In the genomic region with DNA sequence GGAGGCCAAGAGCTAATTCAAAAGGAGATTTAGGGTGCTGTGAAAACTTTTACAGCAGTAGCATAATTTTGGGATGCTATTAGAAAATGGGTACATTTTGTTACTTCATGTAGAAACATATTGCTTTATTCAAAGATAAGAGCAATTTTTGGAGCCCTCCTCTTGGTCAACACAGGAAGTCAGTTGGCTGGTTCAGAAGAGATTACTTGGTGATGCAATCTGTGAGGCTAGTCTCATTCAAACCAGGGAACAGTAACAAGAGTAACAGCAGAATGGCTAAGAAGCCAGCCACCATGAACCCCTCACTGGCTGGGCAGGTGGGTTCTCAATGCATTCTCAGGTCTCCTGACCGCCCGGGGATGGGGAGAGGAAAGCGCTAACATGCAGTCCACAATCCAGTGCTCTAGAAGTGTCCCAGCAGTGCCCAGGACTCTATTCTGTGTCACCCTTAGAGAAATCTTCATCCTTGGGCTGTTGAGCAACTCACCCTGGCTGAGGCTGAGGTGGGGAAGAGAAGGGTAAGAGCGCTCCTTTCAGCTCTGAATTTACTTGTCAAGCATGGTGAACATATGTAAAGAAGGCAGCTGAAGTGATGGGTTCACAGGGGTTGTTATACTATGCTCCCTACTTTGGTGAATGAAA, we compare ENCODE assay signal across 24 cellular contexts.
A peak's percentile ranks its signal among the peaks of the same experiment; 100 is the strongest.
DNase-seq lines count a peak whose midpoint lies in the region; ATAC-seq and TF ChIP-seq lines count a peak whose summit lies in the region.
"Had no signal": no experiment of that assay in that cellular context is flagged by ENCODE, and none has a peak within 500 bp of the region (broad histone marks: within the 10 kb centered on the region; RNA-seq: fewer than 3 reads in every experiment).

No MANE protein-coding gene starts in this region.

- no peak for TF ChIP-seq POLR2A in spleen (IDR thresholded peaks at IDR 0.05)

- no peaks in the 10 kb centered on the region for H3K27me3 ChIP-seq in tibial artery
- H3K27me3 ChIP-seq in spleen (replicated peaks in 1 of 7), result no peaks in the 10 kb centered on the region
- H3K27me3 ChIP-seq: esophagus muscularis mucosa, neutrophil, upper lobe of left lung had no signal

- TF ChIP-seq CTCF in fibroblast of pulmonary artery (IDR thresholded peaks at IDR 0.05; ENCODE audit: low read length, missing control alignments) (no peak), tibial artery (IDR thresholded peaks at IDR 0.05) (no peak), spleen (IDR thresholded peaks at IDR 0.05 in 8 of 11, conservative IDR thresholded peaks at IDR 0.05 in 3 of 11) (no peak)

- ATAC-seq in Right ventricle myocardium inferior (peak; percentile 88), HG03095 (IDR thresholded peaks at IDR 0.05; ENCODE audit: unreplicated experiment) (no peak)
- ATAC-seq: psoas muscle, T-cell had no signal

- 58 to 90% (median 78%) methylated on average over 4 of the region's 4 CpGs for WGBS in spleen, 5 donors

- H3K36me3 ChIP-seq in tibial artery (no peaks in the 10 kb centered on the region), spleen (no peaks in the 10 kb centered on the region)
- H3K36me3 ChIP-seq: esophagus muscularis mucosa, neutrophil, upper lobe of left lung had no signal

- no peak overlapping the region for H3K27ac ChIP-seq in tibial artery
- no peak overlapping the region for H3K27ac ChIP-seq in spleen
- H3K27ac ChIP-seq: esophagus muscularis mucosa, neutrophil, psoas muscle, upper lobe of left lung had no signal

- DNase-seq in Right ventricle myocardium inferior (ENCODE audit: missing footprints) (no peak), cardiac septum (ENCODE audit: low spot score) (no peak), OCI-M1 (lab: John Stamatoyannopoulos, UW) (peak; percentile 23), fibroblast of pulmonary artery (ENCODE audit: low read depth) (peak; percentile 38), tibial artery (peak; percentile 22 to 66), spleen (no peak)
- no peak for DNase-seq in activated naive CD4-positive, alpha-beta T cell (lab: John Stamatoyannopoulos, UW)
- DNase-seq: 8988T; activated CD4-positive, alpha-beta T cell treated with anti-CD3 and anti-CD28 coated beads for 4 hours; activated naive CD4-positive, alpha-beta T cell treated with Interleukin-2 at 50 U/mL for 16 hours; activated T-cell treated with anti-CD3 and anti-CD28 coated beads, Interleukin-2, amount 50 U/mL, for 48 hours; amniotic stem cell; CD8-positive, alpha-beta memory T cell; NCI-H1048; NCI-H187 treated with DMSO at 0.1 percent for 48 hours; NCI-H526; psoas muscle; stimulated activated CD8-positive, alpha-beta memory T cell treated with anti-CD3 and anti-CD28 coated beads, Interleukin-4, amount 100 ng/mL, for 48 hours; T-cell; upper lobe of left lung had no signal

- H3K4me1 ChIP-seq in tibial artery (peaks cover 0 to 8% (median 0%) of the 10 kb centered on the region in 4 donors), spleen (no peaks in the 10 kb centered on the region)
- H3K4me1 ChIP-seq: psoas muscle, upper lobe of left lung had no signal

- no peaks in the 10 kb centered on the region for H3K9me3 ChIP-seq in tibial artery
- H3K9me3 ChIP-seq in spleen, result peaks cover 0 to 16% (median 5%) of the 10 kb centered on the region in 8 donors
- H3K9me3 ChIP-seq: esophagus muscularis mucosa, neutrophil had no signal

- no peak overlapping the region for H3K4me3 ChIP-seq in fibroblast of pulmonary artery (replicated peaks; ENCODE audit: low read depth, low read length)
- no peak overlapping the region for H3K4me3 ChIP-seq in tibial artery
- H3K4me3 ChIP-seq in spleen, result no peak overlapping the region
- H3K4me3 ChIP-seq: coronary artery, esophagus muscularis mucosa, psoas muscle, upper lobe of left lung had no signal

- intact Hi-C loops in Right ventricle myocardium inferior (cut with DNase I) (no loop called here), cardiac septum (cut with DNase I) (no loop called here), tibial artery (cut with DNase I; ENCODE audit: low total_unique reads) (no loop called here), spleen (cut with DNase I; ENCODE audit: low total_unique reads) (no loop called here)

Comparison
In these comparisons a context has a peak if more than half of its experiments do, and no peak if none do; other contexts are left out.
1. DNase-seq: peak in OCI-M1 (single experiment), fibroblast of pulmonary artery (single experiment) and tibial artery (2 of 2); none in Right ventricle myocardium inferior (single experiment), cardiac septum (single experiment), spleen (single experiment) and activated naive CD4-positive, alpha-beta T cell (0 of 4).